In genomic region chr19:5926641-5927438, GRCh38 we compare ENCODE assay signal across 13 cellular contexts. TPM values are rescaled to one million over a fixed set of nuclear protein-coding genes. Genes with fewer than 3 reads are reported as not detected.
DNase-seq lines count a peak whose midpoint lies in the region; ATAC-seq and TF ChIP-seq lines count a peak whose summit lies in the region.
"Had no signal": no experiment of that assay in that cellular context is flagged by ENCODE, and none has a peak within 500 bp of the region (broad histone marks: within the 10 kb centered on the region; RNA-seq: fewer than 3 reads in every experiment).

No MANE protein-coding gene starts in this region.

- H2BK5ac ChIP-seq in mesenchymal stem cell (ENCODE audit: low read depth, low read length, poor library complexity, severe bottlenecking) = no peak overlapping the region

- no peak overlapping the region for H4K91ac ChIP-seq in mesenchymal stem cell (ENCODE audit: low read length)

- H3K27me3 ChIP-seq in esophagus (ENCODE audit: control insufficient read depth in 1 of 2, insufficient read depth in 2 of 2, low read length in 2 of 2) = no peaks in the 10 kb centered on the region
- H3K27me3 ChIP-seq in mesenchymal stem cell (ENCODE audit: control insufficient read depth in 1 of 2, insufficient read depth in 1 of 2, low read length in 2 of 2) = no peaks in the 10 kb centered on the region
- H3K27me3 ChIP-seq: MG63 had no signal

- H3K9me3 Mint-ChIP-seq in HFFc6 = no peaks in the 10 kb centered on the region
- H3K9me3 Mint-ChIP-seq: activated T-cell treated with anti-CD3 and anti-CD28 coated beads, Interleukin-2, amount 50 U/mL, for 4 hours had no signal

- DNase-seq in HFFc6 (peak; percentile 34), mesenchymal stem cell (peak; percentile 94), NCI-H1436 (lab: John Stamatoyannopoulos, UW) (no peak)
- DNase-seq in stimulated activated CD4-positive, alpha-beta T cell treated with anti-CD3 and anti-CD28 coated beads, Interleukin-4, amount 100 ng/mL, for 1 hour = no peak
- DNase-seq: activated T-cell treated with anti-CD3 and anti-CD28 coated beads, Interleukin-2, amount 50 U/mL, for 4 hours; DMS79 treated with DMSO at 0.1 percent for 48 hours; MG63; stimulated activated CD8-positive, alpha-beta memory T cell treated with anti-CD3 and anti-CD28 coated beads, Interleukin-4, amount 100 ng/mL, for 48 hours had no signal

- ATAC-seq in HG02763 (IDR thresholded peaks at IDR 0.05; ENCODE audit: unreplicated experiment) (no peak), GM19035 (IDR thresholded peaks at IDR 0.05; ENCODE audit: unreplicated experiment) (no peak)
- ATAC-seq: activated T-cell treated with anti-CD3 and anti-CD28 coated beads, Interleukin-2, amount 50 U/mL, for 4 hours had no signal

- no peak overlapping the region for H2BK15ac ChIP-seq in mesenchymal stem cell (ENCODE audit: low read depth, poor library complexity, severe bottlenecking)

- peak overlapping the region in 1 of 2 experiments; percentile 50 for H3K18ac ChIP-seq in mesenchymal stem cell (ENCODE audit: low read depth in 1 of 2, low read length in 2 of 2)

- H3K4me3 Mint-ChIP-seq in HFFc6 = no peak overlapping the region
- H3K4me3 Mint-ChIP-seq: activated T-cell treated with anti-CD3 and anti-CD28 coated beads, Interleukin-2, amount 50 U/mL, for 4 hours had no signal

- no peak overlapping the region for H3K4me3 ChIP-seq in esophagus (ENCODE audit: low read depth in 1 of 2, low read length in 2 of 2)
- H3K4me3 ChIP-seq in mesenchymal stem cell (ENCODE audit: insufficient read depth in 1 of 2, low read depth in 1 of 2, low read length in 2 of 2) = peak overlapping the region in 1 of 2 experiments; percentile 63
- H3K4me3 ChIP-seq: HAP-1, MG63 had no signal

- WGBS in esophagus, 2 donors = 61 to 62% methylated on average over 14 of the region's 14 CpGs
- 48% methylated on average over 14 of the region's 14 CpGs for WGBS in mesenchymal stem cell

- no peak overlapping the region for H3K4ac ChIP-seq in mesenchymal stem cell (ENCODE audit: low read depth in 1 of 2, low read length in 2 of 2)

- H3K79me1 ChIP-seq in mesenchymal stem cell (replicated peaks; ENCODE audit: low read length, poor library complexity, severe bottlenecking) = peaks cover 46% of the 10 kb centered on the region

- peaks cover 0 to 2% of the 10 kb centered on the region in 2 donors for H3K4me1 ChIP-seq in esophagus (ENCODE audit: control insufficient read depth in 2 of 2, insufficient read depth in 2 of 2, low read length in 1 of 2)
- H3K4me1 ChIP-seq in mesenchymal stem cell (ENCODE audit: control insufficient read depth, insufficient read depth, low read depth, low read length) = no peaks in the 10 kb centered on the region
- H3K4me1 ChIP-seq: HAP-1 had no signal

- H2AK5ac ChIP-seq in mesenchymal stem cell (ENCODE audit: low read length, severe bottlenecking) = no peak overlapping the region

- peaks cover 8 to 57% of the 10 kb centered on the region in 2 donors for H3K36me3 ChIP-seq in esophagus (ENCODE audit: control insufficient read depth in 2 of 2, insufficient read depth in 2 of 2, low read length in 1 of 2)
- H3K36me3 ChIP-seq in mesenchymal stem cell (ENCODE audit: control insufficient read depth in 1 of 2, insufficient read depth in 2 of 2, low read depth in 1 of 2, low read length in 2 of 2) = peaks cover 90 to 94% of the 10 kb centered on the region in 2 experiments
- H3K36me3 ChIP-seq: MG63 had no signal

- no peak overlapping the region for H2AFZ ChIP-seq in mesenchymal stem cell (ENCODE audit: low read depth, low read length)

- no peak overlapping the region for H2BK12ac ChIP-seq in mesenchymal stem cell (ENCODE audit: low read length in 2 of 2)

- peak overlapping the region; percentile 42 for H4K8ac ChIP-seq in mesenchymal stem cell (ENCODE audit: low read length)

- H3K14ac ChIP-seq in mesenchymal stem cell (ENCODE audit: low read length in 2 of 2) = no peak overlapping the region

- H2BK120ac ChIP-seq in mesenchymal stem cell (ENCODE audit: low read depth, low read length) = no peak overlapping the region

- H3K27ac Mint-ChIP-seq in HFFc6 = peak overlapping the region; percentile 67

- H3K27ac ChIP-seq in esophagus (ENCODE audit: low read depth in 2 of 2, low read length in 1 of 2) (peak overlapping the region; percentile 26 to 66), mesenchymal stem cell (ENCODE audit: low read length, poor library complexity, severe bottlenecking) (no peak overlapping the region), temporal lobe (ENCODE audit: low read depth, low read length) (peak overlapping the region; percentile 40)

- no peak overlapping the region for H3K4me2 ChIP-seq in mesenchymal stem cell (ENCODE audit: low read length, poor library complexity, severe bottlenecking)

- H3K23ac ChIP-seq in mesenchymal stem cell (ENCODE audit: low read length in 2 of 2) = no peak overlapping the region

- TF ChIP-seq CTCF in HFFc6 (IDR thresholded peaks at IDR 0.05) = no peak

- peaks cover 24% of the 10 kb centered on the region for H3K36me3 Mint-ChIP-seq in HFFc6 (ENCODE audit: low read depth)

- H3K9me3 ChIP-seq in esophagus (ENCODE audit: control insufficient read depth in 2 of 2, insufficient read depth in 1 of 2, low read depth in 1 of 2, low read length in 1 of 2) (no peaks in the 10 kb centered on the region), mesenchymal stem cell (ENCODE audit: control insufficient read depth, low read length) (no peaks in the 10 kb centered on the region)
- H3K9me3 ChIP-seq: HAP-1, MG63 had no signal

- H3K9ac ChIP-seq in mesenchymal stem cell (ENCODE audit: low read length) = peak overlapping the region; percentile 89

- H3K4me1 Mint-ChIP-seq in HFFc6 (ENCODE audit: low read depth) = peaks cover 5% of the 10 kb centered on the region; the same call in 1 of the 2 replicates

- peaks cover 3% of the 10 kb centered on the region; the same call in 1 of the 2 replicates for H3K27me3 Mint-ChIP-seq in HFFc6 (ENCODE audit: insufficient read depth)

RNA-seq across cellular contexts. Expression of gene CAPS, which starts 12.8 kb away (rescaled TPM):
- 1 to 10 TPM; 2.2 to 2.7 (median 2.3) TPM for total RNA-seq in HFFc6 (2021; fragmentation: NEBNext Ultra II Directional; extraction: Animal tissue kit (Norgen Biotek cat#: 25700))
- polyA plus RNA-seq in esophagus = 10 to 100 TPM in 1 of 2 donors, 1 to 10 TPM in 1; 8.0 to 18.7 TPM
- polyA plus RNA-seq in mesenchymal stem cell (2013, experiment 1 of 2) = 2.4 TPM
- 2.3 TPM for polyA plus RNA-seq in mesenchymal stem cell (2013, experiment 2 of 2)
- total RNA-seq in temporal lobe = 5.7 TPM

RNA-seq across cellular contexts. Expression of gene VMAC, which starts 22.2 kb away (rescaled TPM):
- total RNA-seq in HFFc6 (2021; fragmentation: NEBNext Ultra II Directional; extraction: Animal tissue kit (Norgen Biotek cat#: 25700)) = 1 to 10 TPM; 1.8 to 2.4 (median 1.9) TPM
- polyA plus RNA-seq in esophagus = 1 to 10 TPM; 3.4 to 7.9 TPM
- polyA plus RNA-seq in mesenchymal stem cell (2013, experiment 1 of 2) = 3.1 TPM
- polyA plus RNA-seq in mesenchymal stem cell (2013, experiment 2 of 2) = 2.4 TPM
- total RNA-seq in temporal lobe = 3.0 TPM

RNA-seq across cellular contexts. Expression of gene NDUFA11, which starts 23.2 kb away (rescaled TPM):
- total RNA-seq in HFFc6 (2021; fragmentation: NEBNext Ultra II Directional; extraction: Animal tissue kit (Norgen Biotek cat#: 25700)) = 100 to 1,000 TPM; 277 to 334 (median 300) TPM
- polyA plus RNA-seq in esophagus = 100 to 1,000 TPM; 328 to 390 TPM
- polyA plus RNA-seq in mesenchymal stem cell (2013, experiment 1 of 2) = 338 TPM
- 347 TPM for polyA plus RNA-seq in mesenchymal stem cell (2013, experiment 2 of 2)
- 66.1 TPM for total RNA-seq in temporal lobe

RNA-seq across cellular contexts. Expression of gene RANBP3, which starts 51.1 kb away (rescaled TPM):
- total RNA-seq in HFFc6 (2021; fragmentation: NEBNext Ultra II Directional; extraction: Animal tissue kit (Norgen Biotek cat#: 25700)) = 10 to 100 TPM; 57.6 to 80.9 (median 70.4) TPM
- polyA plus RNA-seq in esophagus = 10 to 100 TPM; 25.0 to 34.4 TPM
- 80.2 TPM for polyA plus RNA-seq in mesenchymal stem cell (2013, experiment 1 of 2)
- polyA plus RNA-seq in mesenchymal stem cell (2013, experiment 2 of 2) = 75.1 TPM
- 31.0 TPM for total RNA-seq in temporal lobe

RNA-seq across cellular contexts. Expression of gene FUT5, which starts 56.5 kb away (rescaled TPM):
- not detected for total RNA-seq in HFFc6 (2021; fragmentation: NEBNext Ultra II Directional; extraction: Animal tissue kit (Norgen Biotek cat#: 25700))
- not detected for polyA plus RNA-seq in esophagus
- not detected for polyA plus RNA-seq in mesenchymal stem cell (2013, experiment 1 of 2)
- polyA plus RNA-seq in mesenchymal stem cell (2013, experiment 2 of 2) = not detected
- total RNA-seq in temporal lobe = not detected
- total RNA-seq: activated T-cell treated with anti-CD3 and anti-CD28 coated beads, Interleukin-2, amount 50 U/mL, for 4 hours had no signal

Comparison
In these comparisons a context has a peak if more than half of its experiments do, and no peak if none do; other contexts are left out.
1. DNase-seq: peak in HFFc6 (single experiment) and mesenchymal stem cell (single experiment); none in stimulated activated CD4-positive, alpha-beta T cell treated with anti-CD3 and anti-CD28 coated beads, Interleukin-4, amount 100 ng/mL, for 1 hour (single experiment) and NCI-H1436 (single experiment).